Comparison of ENCODE assay signal across 1 cellular context in the genomic region with DNA sequence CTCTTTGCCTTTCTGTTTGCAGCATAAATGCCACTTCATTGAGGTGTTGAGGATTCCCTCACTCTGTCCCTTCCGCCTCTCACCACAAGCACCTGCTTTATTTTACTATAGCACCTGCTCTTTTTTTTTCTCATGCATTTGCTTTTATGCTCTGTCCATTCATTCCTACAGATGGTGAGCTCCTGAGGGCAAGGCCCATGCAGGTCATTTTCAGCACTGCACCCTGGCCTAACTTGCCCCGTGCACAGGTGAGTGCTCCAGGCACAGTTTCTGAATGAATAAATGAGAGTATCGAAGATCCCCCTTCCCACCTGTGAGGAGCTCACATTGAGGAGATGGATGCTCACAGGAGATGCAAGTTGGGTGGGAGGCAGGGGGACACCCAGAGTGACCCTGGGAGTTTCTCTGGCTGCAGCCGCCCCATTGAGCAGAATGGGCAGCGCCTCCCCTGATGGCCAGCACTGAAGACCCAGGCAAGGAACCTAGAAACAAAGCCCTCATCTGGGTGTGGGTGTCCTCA.
TF ChIP-seq lines count a peak whose summit lies in the region.

No MANE protein-coding gene starts in this region.

TF ChIP-seq in HepG2, 621 proteins besides CTCF, POLR2A, EP300 and RAD21 (continued from another document):
- TF ChIP-seq, protein P1, sequence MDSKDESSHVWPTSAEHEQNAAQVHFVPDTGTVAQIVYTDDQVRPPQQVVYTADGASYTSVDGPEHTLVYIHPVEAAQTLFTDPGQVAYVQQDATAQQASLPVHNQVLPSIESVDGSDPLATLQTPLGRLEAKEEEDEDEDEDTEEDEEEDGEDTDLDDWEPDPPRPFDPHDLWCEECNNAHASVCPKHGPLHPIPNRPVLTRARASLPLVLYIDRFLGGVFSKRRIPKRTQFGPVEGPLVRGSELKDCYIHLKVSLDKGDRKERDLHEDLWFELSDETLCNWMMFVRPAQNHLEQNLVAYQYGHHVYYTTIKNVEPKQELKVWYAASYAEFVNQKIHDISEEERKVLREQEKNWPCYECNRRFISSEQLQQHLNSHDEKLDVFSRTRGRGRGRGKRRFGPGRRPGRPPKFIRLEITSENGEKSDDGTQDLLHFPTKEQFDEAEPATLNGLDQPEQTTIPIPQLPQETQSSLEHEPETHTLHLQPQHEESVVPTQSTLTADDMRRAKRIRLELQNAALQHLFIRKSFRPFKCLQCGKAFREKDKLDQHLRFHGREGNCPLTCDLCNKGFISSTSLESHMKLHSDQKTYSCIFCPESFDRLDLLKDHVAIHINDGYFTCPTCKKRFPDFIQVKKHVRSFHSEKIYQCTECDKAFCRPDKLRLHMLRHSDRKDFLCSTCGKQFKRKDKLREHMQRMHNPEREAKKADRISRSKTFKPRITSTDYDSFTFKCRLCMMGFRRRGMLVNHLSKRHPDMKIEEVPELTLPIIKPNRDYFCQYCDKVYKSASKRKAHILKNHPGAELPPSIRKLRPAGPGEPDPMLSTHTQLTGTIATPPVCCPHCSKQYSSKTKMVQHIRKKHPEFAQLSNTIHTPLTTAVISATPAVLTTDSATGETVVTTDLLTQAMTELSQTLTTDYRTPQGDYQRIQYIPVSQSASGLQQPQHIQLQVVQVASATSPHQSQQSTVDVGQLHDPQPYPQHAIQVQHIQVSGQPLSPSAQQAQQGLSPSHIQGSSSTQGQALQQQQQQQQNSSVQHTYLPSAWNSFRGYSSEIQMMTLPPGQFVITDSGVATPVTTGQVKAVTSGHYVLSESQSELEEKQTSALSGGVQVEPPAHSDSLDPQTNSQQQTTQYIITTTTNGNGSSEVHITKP (CRISPR knock-in tag; IDR thresholded peaks at IDR 0.05; ENCODE audit: low read depth): no peak
